ENCODE assay signal across 7 cellular contexts in genomic region chr11:84714316-84714780, GRCh38.
DNase-seq lines count a peak whose midpoint lies in the region; ATAC-seq, FAIRE-seq and TF ChIP-seq lines count a peak whose summit lies in the region.

No MANE protein-coding gene starts in this region.

- no peak for FAIRE-seq in astrocyte (lab: Jason Lieb, UNC)

- ATAC-seq in GM19043 (IDR thresholded peaks at IDR 0.05; ENCODE audit: low read depth, unreplicated experiment), result peak; percentile 96
- peak; percentile 72 for ATAC-seq in HG03108 (IDR thresholded peaks at IDR 0.05; ENCODE audit: unreplicated experiment)
- ATAC-seq in left colon, result peak; percentile 99

- H3K9me3 ChIP-seq in astrocyte (ENCODE audit: insufficient read depth, low read depth, low read length), result no peaks in the 10 kb centered on the region

- no peaks in the 10 kb centered on the region for H3K9me3 Mint-ChIP-seq in astrocyte (ENCODE audit: unreplicated experiment)

- peaks cover 3% of the 10 kb centered on the region for H3K27me3 Mint-ChIP-seq in astrocyte (ENCODE audit: low read depth, unreplicated experiment)

- no peak overlapping the region for H3K9ac ChIP-seq in astrocyte (ENCODE audit: low read length)

- H3K4me1 Mint-ChIP-seq in astrocyte (ENCODE audit: low read depth, unreplicated experiment), result no peaks in the 10 kb centered on the region

- H3K4me3 ChIP-seq in astrocyte (ENCODE audit: insufficient read depth, low read depth, low read length), result no peak overlapping the region

- H3K27ac Mint-ChIP-seq in astrocyte (ENCODE audit: unreplicated experiment), result no peak overlapping the region

- H2AFZ ChIP-seq in astrocyte (ENCODE audit: low read depth, low read length), result no peak overlapping the region

- intact Hi-C loops in left colon (cut with DNase I, micrococcal nuclease), result loop anchor here in 1 of 2 donors (5.0 kb wide), 1 partner anchor 157 kb away; no protein-coding TSS in a partner anchor

- no peaks in the 10 kb centered on the region for H3K36me3 Mint-ChIP-seq in astrocyte (ENCODE audit: low read depth, unreplicated experiment)

- H4K20me1 ChIP-seq in astrocyte (ENCODE audit: insufficient read depth, low read length), result no peaks in the 10 kb centered on the region

- H3K27me3 ChIP-seq in astrocyte (ENCODE audit: insufficient read depth, low read length), result peaks cover 7% of the 10 kb centered on the region

- no peaks in the 10 kb centered on the region for H3K79me2 ChIP-seq in astrocyte (ENCODE audit: insufficient read depth, low read length)

- H3K27ac ChIP-seq in astrocyte (ENCODE audit: low read depth, low read length), result no peak overlapping the region

- no peaks in the 10 kb centered on the region for H3K36me3 ChIP-seq in astrocyte (ENCODE audit: insufficient read depth, low read length)

- DNase-seq in EL, result peak; percentile 51
- peak; percentile 43 for DNase-seq in NCI-H69 (lab: John Stamatoyannopoulos, UW)
- DNase-seq in astrocyte (ENCODE audit: low read depth), result peak; percentile 20
- peak; percentile 46 to 81 for DNase-seq in left colon
- no peak for DNase-seq in central memory CD4-positive, alpha-beta T cell

- H3K4me1 ChIP-seq in astrocyte (ENCODE audit: insufficient read depth, low read length), result no peaks in the 10 kb centered on the region

- H3K4me3 Mint-ChIP-seq in astrocyte (ENCODE audit: unreplicated experiment), result no peak overlapping the region

- peak overlapping the region; percentile 30 for H3K4me2 ChIP-seq in astrocyte (ENCODE audit: low read length)

- TF ChIP-seq CTCF in astrocyte (IDR thresholded peaks at IDR 0.05; ENCODE audit: insufficient read depth, low read depth, low read length), result peak; percentile 52
